Comparison of ENCODE assay signal across 25 cellular contexts in genomic region chr17:77654861-77655260, GRCh38.
"Had no signal": no experiment of that assay in that cellular context is flagged by ENCODE, and none has a peak within 500 bp of the region (broad histone marks: within the 10 kb centered on the region; RNA-seq: fewer than 3 reads in every experiment).

No MANE protein-coding gene starts in this region.

- ATAC-seq: gastroesophageal sphincter, left cardiac atrium, lower lobe of right lung, natural killer cell, right cardiac atrium had no signal

- DNase-seq: colonic mucosa; dermis blood vessel endothelial cell; esophagus squamous epithelium; foreskin fibroblast; glutamatergic neuron; kidney; left cardiac atrium; left ventricle myocardium inferior; lower lobe of right lung; natural killer cell; ovary; right cardiac atrium; stimulated activated CD4-positive, alpha-beta T cell treated with anti-CD3 and anti-CD28 coated beads, Interleukin-15, amount 100 ng/mL, for 24 hours; stimulated activated CD4-positive, alpha-beta T cell treated with anti-CD3 and anti-CD28 coated beads, Interleukin-1b, Interleukin-23, amount 100 ng/mL, for 48 hours; stimulated activated CD4-positive, alpha-beta T cell treated with anti-CD3 and anti-CD28 coated beads, Interleukin-4, amount 100 ng/mL, for 4 hours; stimulated activated naive CD4-positive, alpha-beta T cell; stomach; substantia nigra; transverse colon had no signal

- H3K4me3 Mint-ChIP-seq: memory B cell, mesothelial cell of epicardium, natural killer cell, neural crest cell had no signal

- H3K27ac Mint-ChIP-seq: memory B cell, mesothelial cell of epicardium, natural killer cell, progenitor cell of endocrine pancreas had no signal

- H3K4me3 ChIP-seq: colonic mucosa, esophagus squamous epithelium, gastroesophageal sphincter, left ventricle myocardium inferior, lower lobe of right lung, ovary, stomach, thoracic aorta, transverse colon had no signal

- H3K27me3 ChIP-seq: colonic mucosa, ovary had no signal

- H3K9me3 Mint-ChIP-seq: natural killer cell had no signal

- H3K9me3 ChIP-seq: colonic mucosa, lower lobe of right lung, transverse colon had no signal

- H3K27ac ChIP-seq: colonic mucosa, esophagus squamous epithelium, gastroesophageal sphincter, left ventricle myocardium inferior, lower lobe of right lung, ovary, stomach, thoracic aorta, transverse colon had no signal

- H3K4me1 Mint-ChIP-seq: memory B cell, natural killer cell, neural crest cell had no signal

- H3K36me3 ChIP-seq: colonic mucosa, esophagus squamous epithelium, gastroesophageal sphincter, left ventricle myocardium inferior, lower lobe of right lung, ovary, stomach, thoracic aorta, transverse colon had no signal

- H3K36me3 Mint-ChIP-seq: mesothelial cell of epicardium, natural killer cell had no signal

- H3K4me1 ChIP-seq: colonic mucosa, esophagus squamous epithelium, gastroesophageal sphincter, left ventricle myocardium inferior, lower lobe of right lung, stomach, transverse colon had no signal
